ENCODE assay signal across 1 cellular context in genomic region chr5:133932441-133933168, GRCh38.
TF ChIP-seq lines count a peak whose summit lies in the region.

No MANE protein-coding gene starts in this region.

TF ChIP-seq in GM12878, 131 proteins besides CTCF, POLR2A, EP300 and RAD21 (continued from another document and continues in another):
- TF ChIP-seq, protein P1, sequence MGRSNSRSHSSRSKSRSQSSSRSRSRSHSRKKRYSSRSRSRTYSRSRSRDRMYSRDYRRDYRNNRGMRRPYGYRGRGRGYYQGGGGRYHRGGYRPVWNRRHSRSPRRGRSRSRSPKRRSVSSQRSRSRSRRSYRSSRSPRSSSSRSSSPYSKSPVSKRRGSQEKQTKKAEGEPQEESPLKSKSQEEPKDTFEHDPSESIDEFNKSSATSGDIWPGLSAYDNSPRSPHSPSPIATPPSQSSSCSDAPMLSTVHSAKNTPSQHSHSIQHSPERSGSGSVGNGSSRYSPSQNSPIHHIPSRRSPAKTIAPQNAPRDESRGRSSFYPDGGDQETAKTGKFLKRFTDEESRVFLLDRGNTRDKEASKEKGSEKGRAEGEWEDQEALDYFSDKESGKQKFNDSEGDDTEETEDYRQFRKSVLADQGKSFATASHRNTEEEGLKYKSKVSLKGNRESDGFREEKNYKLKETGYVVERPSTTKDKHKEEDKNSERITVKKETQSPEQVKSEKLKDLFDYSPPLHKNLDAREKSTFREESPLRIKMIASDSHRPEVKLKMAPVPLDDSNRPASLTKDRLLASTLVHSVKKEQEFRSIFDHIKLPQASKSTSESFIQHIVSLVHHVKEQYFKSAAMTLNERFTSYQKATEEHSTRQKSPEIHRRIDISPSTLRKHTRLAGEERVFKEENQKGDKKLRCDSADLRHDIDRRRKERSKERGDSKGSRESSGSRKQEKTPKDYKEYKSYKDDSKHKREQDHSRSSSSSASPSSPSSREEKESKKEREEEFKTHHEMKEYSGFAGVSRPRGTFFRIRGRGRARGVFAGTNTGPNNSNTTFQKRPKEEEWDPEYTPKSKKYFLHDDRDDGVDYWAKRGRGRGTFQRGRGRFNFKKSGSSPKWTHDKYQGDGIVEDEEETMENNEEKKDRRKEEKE (IDR thresholded peaks at IDR 0.05), result no peak
- TF ChIP-seq MYB (IDR thresholded peaks at IDR 0.05; ENCODE audit: borderline replicate concordance, low read depth, low read length), result no peak
- no peak for TF ChIP-seq HDAC6 (IDR thresholded peaks at IDR 0.05; ENCODE audit: unreplicated experiment)
- TF ChIP-seq POLR2AphosphoS2 (IDR thresholded peaks at IDR 0.05; ENCODE audit: low read depth, low read length), result no peak
- TF ChIP-seq SUZ12 (IDR thresholded peaks at IDR 0.05; ENCODE audit: unreplicated experiment), result no peak
- TF ChIP-seq DPF2 (IDR thresholded peaks at IDR 0.05), result peak; percentile 86
- no peak for TF ChIP-seq SREBF1 (IDR thresholded peaks at IDR 0.05; ENCODE audit: low read length)
- TF ChIP-seq SMAD5 (IDR thresholded peaks at IDR 0.05; ENCODE audit: low read depth), result no peak
- no peak for TF ChIP-seq CBFB (IDR thresholded peaks at IDR 0.05; ENCODE audit: low read depth)
- no peak for TF ChIP-seq ZBTB4 (CRISPR knock-in tag; IDR thresholded peaks at IDR 0.05)
- TF ChIP-seq BCL11A (IDR thresholded peaks at IDR 0.05; ENCODE audit: low read depth, low read length), result no peak
- no peak for TF ChIP-seq BRCA1 (IDR thresholded peaks at IDR 0.05; ENCODE audit: low read depth, low read length)
- TF ChIP-seq GATAD2B (conservative IDR thresholded peaks at IDR 0.05; ENCODE audit: low read depth), result 0 out of 2 replicates have a peak, but pooled peaks have one; percentile 40
- no peak for TF ChIP-seq CEBPB (IDR thresholded peaks at IDR 0.05; ENCODE audit: borderline replicate concordance in 1 of 2, low read depth in 2 of 2, low read length in 2 of 2)
- no peak for TF ChIP-seq CHD1 (IDR thresholded peaks at IDR 0.05; ENCODE audit: low read depth, low read length)
- TF ChIP-seq HDGF (IDR thresholded peaks at IDR 0.05), result 0 out of 2 replicates have a peak, but pooled peaks have one; percentile 23
- TF ChIP-seq ELK1 (IDR thresholded peaks at IDR 0.05; ENCODE audit: low read depth, low read length), result no peak
- no peak for TF ChIP-seq NR2C1 (IDR thresholded peaks at IDR 0.05)
- no peak for TF ChIP-seq MEF2A (IDR thresholded peaks at IDR 0.05; ENCODE audit: insufficient read depth, low read depth, low read length)
- no peak for TF ChIP-seq CBX5 (IDR thresholded peaks at IDR 0.05; ENCODE audit: low read depth)
- TF ChIP-seq TCF3 (IDR thresholded peaks at IDR 0.05; ENCODE audit: borderline replicate concordance, insufficient read depth, low read depth, low read length), result 0 out of 2 replicates have a peak, but pooled peaks have one; percentile 12
- TF ChIP-seq NFYA (IDR thresholded peaks at IDR 0.05; ENCODE audit: borderline replicate concordance, low read depth, low read length), result no peak
- no peak for TF ChIP-seq ZNF207 (IDR thresholded peaks at IDR 0.05; ENCODE audit: borderline replicate concordance)
- TF ChIP-seq MXI1 (IDR thresholded peaks at IDR 0.05; ENCODE audit: low read depth, low read length), result no peak
- 0 out of 4 replicates have a peak, but pooled peaks of 1 of the 2 experiments have one; percentile 18 for TF ChIP-seq ETV6 (conservative IDR thresholded peaks at IDR 0.05 in 1 of 2, IDR thresholded peaks at IDR 0.05 in 1 of 2; ENCODE audit: borderline replicate concordance in 1 of 2, low read depth in 1 of 2)
- TF ChIP-seq, protein P2, sequence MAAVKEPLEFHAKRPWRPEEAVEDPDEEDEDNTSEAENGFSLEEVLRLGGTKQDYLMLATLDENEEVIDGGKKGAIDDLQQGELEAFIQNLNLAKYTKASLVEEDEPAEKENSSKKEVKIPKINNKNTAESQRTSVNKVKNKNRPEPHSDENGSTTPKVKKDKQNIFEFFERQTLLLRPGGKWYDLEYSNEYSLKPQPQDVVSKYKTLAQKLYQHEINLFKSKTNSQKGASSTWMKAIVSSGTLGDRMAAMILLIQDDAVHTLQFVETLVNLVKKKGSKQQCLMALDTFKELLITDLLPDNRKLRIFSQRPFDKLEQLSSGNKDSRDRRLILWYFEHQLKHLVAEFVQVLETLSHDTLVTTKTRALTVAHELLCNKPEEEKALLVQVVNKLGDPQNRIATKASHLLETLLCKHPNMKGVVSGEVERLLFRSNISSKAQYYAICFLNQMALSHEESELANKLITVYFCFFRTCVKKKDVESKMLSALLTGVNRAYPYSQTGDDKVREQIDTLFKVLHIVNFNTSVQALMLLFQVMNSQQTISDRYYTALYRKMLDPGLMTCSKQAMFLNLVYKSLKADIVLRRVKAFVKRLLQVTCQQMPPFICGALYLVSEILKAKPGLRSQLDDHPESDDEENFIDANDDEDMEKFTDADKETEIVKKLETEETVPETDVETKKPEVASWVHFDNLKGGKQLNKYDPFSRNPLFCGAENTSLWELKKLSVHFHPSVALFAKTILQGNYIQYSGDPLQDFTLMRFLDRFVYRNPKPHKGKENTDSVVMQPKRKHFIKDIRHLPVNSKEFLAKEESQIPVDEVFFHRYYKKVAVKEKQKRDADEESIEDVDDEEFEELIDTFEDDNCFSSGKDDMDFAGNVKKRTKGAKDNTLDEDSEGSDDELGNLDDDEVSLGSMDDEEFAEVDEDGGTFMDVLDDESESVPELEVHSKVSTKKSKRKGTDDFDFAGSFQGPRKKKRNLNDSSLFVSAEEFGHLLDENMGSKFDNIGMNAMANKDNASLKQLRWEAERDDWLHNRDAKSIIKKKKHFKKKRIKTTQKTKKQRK (IDR thresholded peaks at IDR 0.05; ENCODE audit: low read depth, low read length), result no peak
- no peak for TF ChIP-seq BMI1 (IDR thresholded peaks at IDR 0.05; ENCODE audit: borderline replicate concordance)
- no peak for TF ChIP-seq RB1 (IDR thresholded peaks at IDR 0.05; ENCODE audit: borderline replicate concordance)
- no peak for TF ChIP-seq NKRF (conservative IDR thresholded peaks at IDR 0.05)
- no peak for TF ChIP-seq TARDBP (IDR thresholded peaks at IDR 0.05; ENCODE audit: borderline replicate concordance)
- no peak for TF ChIP-seq JUND (IDR thresholded peaks at IDR 0.05; ENCODE audit: low read depth, low read length)
- TF ChIP-seq EED (IDR thresholded peaks at IDR 0.05; ENCODE audit: low read depth), result peak; percentile 84
- no peak for TF ChIP-seq ASH2L (IDR thresholded peaks at IDR 0.05; ENCODE audit: borderline replicate concordance, low read depth)
- TF ChIP-seq YBX1 (IDR thresholded peaks at IDR 0.05), result no peak
- peak; percentile 59 for TF ChIP-seq IKZF1 (conservative IDR thresholded peaks at IDR 0.05)
- no peak for TF ChIP-seq ZZZ3 (IDR thresholded peaks at IDR 0.05; ENCODE audit: control insufficient read depth, insufficient read length, low read depth)
- TF ChIP-seq PAX8 (IDR thresholded peaks at IDR 0.05), result no peak
- no peak for TF ChIP-seq ZNF274 (IDR thresholded peaks at IDR 0.05; ENCODE audit: insufficient read depth, insufficient read length)
- TF ChIP-seq ESRRA (IDR thresholded peaks at IDR 0.05; ENCODE audit: low read length), result no peak
- TF ChIP-seq PKNOX1 (IDR thresholded peaks at IDR 0.05), result no peak
- TF ChIP-seq CHD2 (IDR thresholded peaks at IDR 0.05; ENCODE audit: borderline replicate concordance, low read depth, low read length), result no peak
- no peak for TF ChIP-seq CREM (IDR thresholded peaks at IDR 0.05; ENCODE audit: low read depth)
- TF ChIP-seq EZH2 (IDR thresholded peaks at IDR 0.05; ENCODE audit: borderline replicate concordance, control insufficient read depth, low read depth, low read length), result no peak
- no peak for TF ChIP-seq HDAC2 (IDR thresholded peaks at IDR 0.05)
- 0 out of 4 replicates have a peak, but pooled peaks of 1 of the 2 experiments have one; percentile 4 for TF ChIP-seq SRF (IDR thresholded peaks at IDR 0.05; ENCODE audit: low read depth in 2 of 2, low read length in 2 of 2)
- TF ChIP-seq, protein P3, sequence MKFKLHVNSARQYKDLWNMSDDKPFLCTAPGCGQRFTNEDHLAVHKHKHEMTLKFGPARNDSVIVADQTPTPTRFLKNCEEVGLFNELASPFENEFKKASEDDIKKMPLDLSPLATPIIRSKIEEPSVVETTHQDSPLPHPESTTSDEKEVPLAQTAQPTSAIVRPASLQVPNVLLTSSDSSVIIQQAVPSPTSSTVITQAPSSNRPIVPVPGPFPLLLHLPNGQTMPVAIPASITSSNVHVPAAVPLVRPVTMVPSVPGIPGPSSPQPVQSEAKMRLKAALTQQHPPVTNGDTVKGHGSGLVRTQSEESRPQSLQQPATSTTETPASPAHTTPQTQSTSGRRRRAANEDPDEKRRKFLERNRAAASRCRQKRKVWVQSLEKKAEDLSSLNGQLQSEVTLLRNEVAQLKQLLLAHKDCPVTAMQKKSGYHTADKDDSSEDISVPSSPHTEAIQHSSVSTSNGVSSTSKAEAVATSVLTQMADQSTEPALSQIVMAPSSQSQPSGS (IDR thresholded peaks at IDR 0.05; ENCODE audit: low read length), result no peak
- TF ChIP-seq TCF12 (IDR thresholded peaks at IDR 0.05; ENCODE audit: low read depth, low read length), result no peak
- TF ChIP-seq MYC (IDR thresholded peaks at IDR 0.05; ENCODE audit: insufficient read depth, insufficient read length, insufficient replicate concordance, low read length, severe bottlenecking), result no peak
- TF ChIP-seq BHLHE40 (IDR thresholded peaks at IDR 0.05; ENCODE audit: borderline replicate concordance in 1 of 2, low read depth in 2 of 2, low read length in 1 of 2), result no peak
- TF ChIP-seq NBN (IDR thresholded peaks at IDR 0.05), result no peak
- TF ChIP-seq ZNF384 (IDR thresholded peaks at IDR 0.05; ENCODE audit: borderline replicate concordance, low read depth, low read length), result no peak
- no peak for TF ChIP-seq SP1 (IDR thresholded peaks at IDR 0.05; ENCODE audit: low read depth, low read length)
- no peak for TF ChIP-seq ZNF24 (IDR thresholded peaks at IDR 0.05)
- TF ChIP-seq RELB (IDR thresholded peaks at IDR 0.05; ENCODE audit: low read depth), result no peak
- TF ChIP-seq MAX (IDR thresholded peaks at IDR 0.05; ENCODE audit: low read depth, low read length), result no peak
